In genomic region chr19:38653028-38653571, GRCh38 we compare ENCODE assay signal across 9 cellular contexts. TPM values are rescaled to one million over a fixed set of nuclear protein-coding genes. Genes with fewer than 3 reads are reported as not detected.
DNase-seq lines count a peak whose midpoint lies in the region; ATAC-seq and TF ChIP-seq lines count a peak whose summit lies in the region.
"Had no signal": no experiment of that assay in that cellular context is flagged by ENCODE, and none has a peak within 500 bp of the region (broad histone marks: within the 10 kb centered on the region; RNA-seq: fewer than 3 reads in every experiment).

No MANE protein-coding gene starts in this region.

- H3K27ac ChIP-seq in Panc1 (ENCODE audit: low read length) = peak overlapping the region; percentile 96

- H3K27me3 ChIP-seq in Panc1 (ENCODE audit: control insufficient read depth, insufficient read depth, low read length) = no peaks in the 10 kb centered on the region

- H3K36me3 ChIP-seq in Panc1 (ENCODE audit: control insufficient read depth, insufficient read depth, low read length) = peaks cover 20% of the 10 kb centered on the region; the same call in 1 of the 2 replicates

- no peak for ATAC-seq in Panc1

- H3K4me1 ChIP-seq in Panc1 (ENCODE audit: control insufficient read depth, insufficient read depth, low read length) = peaks cover 73% of the 10 kb centered on the region

- CTCF ChIA-PET in Panc1 (lab: Charles Lee) = interaction anchor here (0.7 to 1.3 kb wide), 5 partner anchors 18 to 144 kb away, joined by 3 to 6 read pairs (median 6); no protein-coding TSS in a partner anchor

- TSS peak; percentile 12 for BruUV-seq in Panc1 (replicated peaks; lab: Mats Ljungman, UMichigan)

- H3K9me3 ChIP-seq in Panc1 (ENCODE audit: control insufficient read depth, insufficient read depth, low read depth, low read length) = no peaks in the 10 kb centered on the region

- in situ Hi-C loops in Panc1 (cut with HindIII; ENCODE audit: low pct_unique_long_range_greater_than_20kb, low sequenced_read_pairs) = loop anchor here (25.0 kb wide), 2 partner anchors 1134 to 1684 kb away; partner anchors contain the start of genes C19orf47, LEUTX and PLD3

- intact Hi-C loops in Panc1 (cut with micrococcal nuclease; ENCODE audit: unreplicated experiment) = loop anchor here (5.0 to 10.0 kb wide), 3 partner anchors 74 to 282 kb away; partner anchors contain the start of genes MRPS12 and SARS2

- DNase-seq in ELF-1 (ENCODE audit: low read depth, low spot score) (peak; percentile 9), Panc1 (ENCODE audit: low read depth, low spot score) (no peak), fibroblast of peridontal ligament (ENCODE audit: extremely low read depth) (peak; percentile 79), pons (ENCODE audit: low spot score) (peak; percentile 68), NAMALWA (ENCODE audit: low spot score) (no peak)
- no peak for DNase-seq in activated naive CD4-positive, alpha-beta T cell (lab: John Stamatoyannopoulos, UW)
- no peak for DNase-seq in activated CD8-positive, alpha-beta memory T cell treated with anti-CD3 and anti-CD28 coated beads, Interleukin-2, amount 50 U/mL, for 4 hours
- no peak for DNase-seq in activated effector memory CD4-positive, alpha-beta T cell treated with anti-CD3 and anti-CD28 coated beads, Interleukin-2, amount 50 U/mL, for 16 hours
- DNase-seq: hippocampal formation had no signal

- peak overlapping the region; percentile 50 to 68 for H3K4me3 ChIP-seq in Panc1 (ENCODE audit: low read depth in 2 of 2, low read length in 2 of 2)

- no peak for TF ChIP-seq CTCF in Panc1 (IDR thresholded peaks at IDR 0.05)

- POLR2A ChIA-PET in Panc1 (lab: Charles Lee) = interaction anchor here (0.6 to 1.4 kb wide), 15 partner anchors 9 to 1498 kb away, joined by 3 to 11 read pairs (median 6); no protein-coding TSS in a partner anchor

RNA-seq across cellular contexts. Expression of gene ACTN4, which starts 5.7 kb away (rescaled TPM):
- total RNA-seq in Panc1 (2021; ENCODE audit: unreplicated experiment) = 3,297 TPM
- 5,405 TPM for polyA plus RNA-seq in Panc1 (2012; ENCODE audit: insufficient read length)

RNA-seq across cellular contexts. Expression of gene EIF3K, which starts 34.1 kb away (rescaled TPM):
- total RNA-seq in Panc1 (2021; ENCODE audit: unreplicated experiment) = 2,011 TPM
- polyA plus RNA-seq in Panc1 (2012; ENCODE audit: insufficient read length) = 2,958 TPM

RNA-seq across cellular contexts. Expression of gene MAP4K1, which starts 35.3 kb away (rescaled TPM):
- 11.1 TPM for total RNA-seq in Panc1 (2021; ENCODE audit: unreplicated experiment)
- 9.2 TPM for polyA plus RNA-seq in Panc1 (2012; ENCODE audit: insufficient read length)

Comparison
In these comparisons a context has a peak if more than half of its experiments do, and no peak if none do; other contexts are left out.
1. DNase-seq: peak in ELF-1 (single experiment), fibroblast of peridontal ligament (single experiment) and pons (single experiment); none in Panc1 (single experiment), activated naive CD4-positive, alpha-beta T cell (0 of 4), NAMALWA (single experiment), activated CD8-positive, alpha-beta memory T cell treated with anti-CD3 and anti-CD28 coated beads, Interleukin-2, amount 50 U/mL, for 4 hours (single experiment) and activated effector memory CD4-positive, alpha-beta T cell treated with anti-CD3 and anti-CD28 coated beads, Interleukin-2, amount 50 U/mL, for 16 hours (single experiment).